23 cellular contexts compared by ENCODE assay signal in genomic region chr13:98877466-98877865, GRCh38.
DNase-seq lines count a peak whose midpoint lies in the region; ATAC-seq, FAIRE-seq and TF ChIP-seq lines count a peak whose summit lies in the region.
"Had no signal": no experiment of that assay in that cellular context is flagged by ENCODE, and none has a peak within 500 bp of the region (broad histone marks: within the 10 kb centered on the region; RNA-seq: fewer than 3 reads in every experiment).

No MANE protein-coding gene starts in this region.

- H3K79me2 ChIP-seq in SK-N-SH (ENCODE audit: insufficient read depth) (no peaks in the 10 kb centered on the region), K562 (ENCODE audit: control insufficient read depth, insufficient read depth, low read length) (no peaks in the 10 kb centered on the region), MM.1S (ENCODE audit: low read length) (no peaks in the 10 kb centered on the region)

- H3F3A ChIP-seq in SK-N-SH (replicated peaks; ENCODE audit: insufficient read depth) (no peaks in the 10 kb centered on the region), MM.1S (ENCODE audit: insufficient read depth, low read length) (no peaks in the 10 kb centered on the region)

- H3K36me3 Mint-ChIP-seq in activated CD8-positive, alpha-beta memory T cell treated with anti-CD3 and anti-CD28 coated beads, Interleukin-2, amount 10 ng/mL, durations not matched to agents 7 days and 5 days = peaks cover 67% of the 10 kb centered on the region
- H3K36me3 Mint-ChIP-seq in nephron (ENCODE audit: low read depth) (peaks cover 59% of the 10 kb centered on the region), MCF 10A (ENCODE audit: insufficient read depth, unreplicated experiment) (peaks cover 80% of the 10 kb centered on the region)

- H3K9me3 Mint-ChIP-seq in activated CD8-positive, alpha-beta memory T cell treated with anti-CD3 and anti-CD28 coated beads, Interleukin-2, amount 10 ng/mL, durations not matched to agents 7 days and 5 days (ENCODE audit: low read depth) = peaks cover 5% of the 10 kb centered on the region
- H3K9me3 Mint-ChIP-seq in nephron (peaks cover 10% of the 10 kb centered on the region), MCF 10A (ENCODE audit: unreplicated experiment) (peaks cover 5% of the 10 kb centered on the region)

- no peak for TF ChIP-seq RAD21 in SK-N-SH (IDR thresholded peaks at IDR 0.05; ENCODE audit: low read length)
- no peak for TF ChIP-seq RAD21 in K562 (CRISPR knock-in tag; conservative IDR thresholded peaks at IDR 0.05 in 1 of 2, IDR thresholded peaks at IDR 0.05 in 1 of 2)

- no peak for FAIRE-seq in K562 (lab: Jason Lieb, UNC)
- FAIRE-seq: GM12891 had no signal

- H3K4me2 ChIP-seq in SK-N-SH (no peak overlapping the region), K562 (ENCODE audit: insufficient read depth, low read length) (no peak overlapping the region), MM.1S (ENCODE audit: low read depth, low read length) (no peak overlapping the region)

- H3K4me1 Mint-ChIP-seq in activated CD8-positive, alpha-beta memory T cell treated with anti-CD3 and anti-CD28 coated beads, Interleukin-2, amount 10 ng/mL, durations not matched to agents 7 days and 5 days = peaks cover 32% of the 10 kb centered on the region
- H3K4me1 Mint-ChIP-seq in nephron (peaks cover 46% of the 10 kb centered on the region), MCF 10A (ENCODE audit: insufficient read depth, unreplicated experiment) (no peaks in the 10 kb centered on the region)

- H3K27me3 ChIP-seq in SK-N-SH (ENCODE audit: insufficient read depth) (no peaks in the 10 kb centered on the region), K562 (ENCODE audit: control insufficient read depth in 2 of 2, insufficient read depth in 2 of 2, low read length in 2 of 2) (no peaks in the 10 kb centered on the region), MM.1S (replicated peaks; ENCODE audit: insufficient read depth, low read length) (no peaks in the 10 kb centered on the region)

- intact Hi-C loops in K562 (cut with micrococcal nuclease) (no loop called here), MCF 10A (cut with micrococcal nuclease) (no loop called here)

- no peaks in the 10 kb centered on the region for H3K27me3 Mint-ChIP-seq in activated CD8-positive, alpha-beta memory T cell treated with anti-CD3 and anti-CD28 coated beads, Interleukin-2, amount 10 ng/mL, durations not matched to agents 7 days and 5 days
- H3K27me3 Mint-ChIP-seq in nephron (ENCODE audit: low read depth) (no peaks in the 10 kb centered on the region), MCF 10A (ENCODE audit: insufficient read depth, unreplicated experiment) (no peaks in the 10 kb centered on the region)
- H3K27me3 Mint-ChIP-seq: B cell, IgD-negative memory B cell had no signal

- no TSS peak for BruUV-seq in K562 (replicated peaks; lab: Mats Ljungman, UMichigan)
- no TSS peak for BruUV-seq in MCF 10A (replicated peaks; lab: Mats Ljungman, UMichigan)

- in situ Hi-C loops in K562 (cut with MboI) = no loop called here

- H3K9ac ChIP-seq in SK-N-SH (no peak overlapping the region), K562 (ENCODE audit: insufficient read depth in 1 of 2, low read depth in 2 of 2, low read length in 2 of 2) (no peak overlapping the region), MM.1S (ENCODE audit: low read length) (no peak overlapping the region)

- H2AFZ ChIP-seq in SK-N-SH (ENCODE audit: low read depth) (no peak overlapping the region), K562 (ENCODE audit: low read depth, low read length) (no peak overlapping the region), MM.1S (ENCODE audit: low read length) (no peak overlapping the region)

- ATAC-seq in SK-N-SH treated with all-trans-retinoic acid at 6 μM for 48 hours (no peak), K562 (no peak)
- no peak for ATAC-seq in activated CD8-positive, alpha-beta memory T cell treated with anti-CD3 and anti-CD28 coated beads, Interleukin-2, amount 10 ng/mL, durations not matched to agents 7 days and 5 days
- ATAC-seq: HCT116 had no signal

- H3K27ac Mint-ChIP-seq in activated CD8-positive, alpha-beta memory T cell treated with anti-CD3 and anti-CD28 coated beads, Interleukin-2, amount 10 ng/mL, durations not matched to agents 7 days and 5 days = peak overlapping the region; percentile 17
- H3K27ac Mint-ChIP-seq in nephron (peak overlapping the region in 2 of 3 experiments; percentile 8 to 75), MCF 10A (ENCODE audit: low read depth, unreplicated experiment) (no peak overlapping the region)
- H3K27ac Mint-ChIP-seq: B cell, IgD-negative memory B cell had no signal

- TF ChIP-seq EP300 in SK-N-SH (IDR thresholded peaks at IDR 0.05; ENCODE audit: borderline replicate concordance in 1 of 2, low read depth in 1 of 2, low read length in 1 of 2) = no peak
- TF ChIP-seq EP300 in K562 (IDR thresholded peaks at IDR 0.05; ENCODE audit: low read length) = no peak

- CTCF ChIA-PET in SK-N-SH (lab: Yijun Ruan, JAX) (no interaction called here), K562 (lab: Yijun Ruan, JAX; ENCODE audit: low intra/inter-chr PET ratio) (no interaction called here), MCF 10A (lab: Yijun Ruan, JAX) (interaction anchor here (0.6 to 1.0 kb wide), 2 partner anchors 38 to 654 kb away, joined by 3 read pairs; no protein-coding TSS in a partner anchor)
- CTCF ChIA-PET in activated CD8-positive, alpha-beta memory T cell treated with anti-CD3 and anti-CD28 coated beads, Interleukin-2, amount 10 ng/mL, durations not matched to agents 7 days and 5 days (lab: Charles Lee) = no interaction called here

- no peak overlapping the region for H3K4me3 Mint-ChIP-seq in activated CD8-positive, alpha-beta memory T cell treated with anti-CD3 and anti-CD28 coated beads, Interleukin-2, amount 10 ng/mL, durations not matched to agents 7 days and 5 days
- H3K4me3 Mint-ChIP-seq in nephron (no peak overlapping the region), MCF 10A (ENCODE audit: unreplicated experiment) (no peak overlapping the region)
- H3K4me3 Mint-ChIP-seq: B cell, IgD-negative memory B cell had no signal

- H3K27ac ChIP-seq in SK-N-SH (ENCODE audit: low read depth in 2 of 2, low read length in 1 of 2) (no peak overlapping the region), K562 (ENCODE audit: extremely low read depth, low read depth, low read length) (no peak overlapping the region), MM.1S (ENCODE audit: low read length) (no peak overlapping the region)
- H3K27ac ChIP-seq: 22Rv1, C4-2B, HL-60 had no signal

- H3K9me2 ChIP-seq in SK-N-SH (no peaks in the 10 kb centered on the region), MM.1S (replicated peaks; ENCODE audit: insufficient read depth, low read length) (no peaks in the 10 kb centered on the region)

- TF ChIP-seq CTCF in SK-N-SH (IDR thresholded peaks at IDR 0.05) = no peak
- no peak for TF ChIP-seq CTCF in K562 (IDR thresholded peaks at IDR 0.05 in 2 of 3, conservative IDR thresholded peaks at IDR 0.05 in 1 of 3; ENCODE audit: insufficient read depth in 2 of 3, low read depth in 1 of 3, low read length in 3 of 3)
- no peak for TF ChIP-seq CTCF in nephron (IDR thresholded peaks at IDR 0.05; ENCODE audit: unreplicated experiment in 3 of 3)
- TF ChIP-seq CTCF in MM.1S (IDR thresholded peaks at IDR 0.05; ENCODE audit: low read length) = no peak
- TF ChIP-seq CTCF in MCF 10A (IDR thresholded peaks at IDR 0.05; ENCODE audit: unreplicated experiment) = no peak

- peaks cover 10 to 20% of the 10 kb centered on the region in 2 experiments for H3K36me3 ChIP-seq in SK-N-SH (replicated peaks in 1 of 2; ENCODE audit: control insufficient read depth in 1 of 2, insufficient read depth in 2 of 2, low read length in 1 of 2)
- peaks cover 47% of the 10 kb centered on the region; the same call in 2 of the 3 replicates for H3K36me3 ChIP-seq in K562 (ENCODE audit: control insufficient read depth, insufficient read depth, low read length)
- H3K36me3 ChIP-seq in MM.1S (replicated peaks; ENCODE audit: insufficient read depth, low read length) = no peaks in the 10 kb centered on the region

- H3K9me1 ChIP-seq in K562 (ENCODE audit: control insufficient read depth, insufficient read depth, low read length) = no peaks in the 10 kb centered on the region

- H3K4me3 ChIP-seq in SK-N-SH (ENCODE audit: low read depth in 2 of 2, low read length in 1 of 2) (no peak overlapping the region), K562 (no peak overlapping the region), MM.1S (ENCODE audit: low read length) (no peak overlapping the region)

- WGBS in SK-N-SH (ENCODE audit: low lambda C conversion rate) = 87% methylated on average over 3 of the region's 3 CpGs
- 87% methylated on average over 2 of the region's 3 CpGs for WGBS in K562 (ENCODE audit: insufficient coverage, low coverage, missing lambda C conversion rate)

- no peaks in the 10 kb centered on the region for H4K20me1 ChIP-seq in SK-N-SH (ENCODE audit: insufficient read depth)
- H4K20me1 ChIP-seq in K562 (replicated peaks; ENCODE audit: control insufficient read depth, insufficient read depth, low read length) = no peaks in the 10 kb centered on the region
- no peaks in the 10 kb centered on the region for H4K20me1 ChIP-seq in MM.1S (ENCODE audit: insufficient read depth, low read length)

- POLR2A ChIA-PET in SK-N-SH (lab: Yijun Ruan, JAX) = no interaction called here
- POLR2A ChIA-PET in K562 (lab: Yijun Ruan, JAX) = no interaction called here
- POLR2A ChIA-PET in MCF 10A (lab: Yijun Ruan, JAX) = no interaction called here

- H3K4me1 ChIP-seq in SK-N-SH (ENCODE audit: control insufficient read depth in 1 of 2, insufficient read depth in 2 of 2, low read depth in 1 of 2, low read length in 1 of 2) (no peaks in the 10 kb centered on the region), K562 (replicated peaks in 1 of 2; ENCODE audit: control insufficient read depth in 2 of 2, insufficient read depth in 2 of 2, low read length in 2 of 2) (no peaks in the 10 kb centered on the region), MM.1S (ENCODE audit: low read length) (peaks cover 15% of the 10 kb centered on the region)

- no peaks in the 10 kb centered on the region for H3K9me3 ChIP-seq in SK-N-SH
- peaks cover 6% of the 10 kb centered on the region; the same call in 1 of the 2 replicates for H3K9me3 ChIP-seq in K562 (replicated peaks; ENCODE audit: control insufficient read depth, insufficient read depth, low read depth, low read length)
- H3K9me3 ChIP-seq in MM.1S (replicated peaks; ENCODE audit: insufficient read depth, low read length) = no peaks in the 10 kb centered on the region

- no peak for DNase-seq in SK-N-SH
- DNase-seq in activated CD8-positive, alpha-beta memory T cell treated with anti-CD3 and anti-CD28 coated beads, Interleukin-2, amount 10 ng/mL, durations not matched to agents 7 days and 5 days = no peak
- no peak for DNase-seq in activated CD8-positive, alpha-beta memory T cell treated with anti-CD3 and anti-CD28 coated beads, Interleukin-2, amount 50 U/mL, for 4 hours
- no peak for DNase-seq in K562 (ENCODE audit: extremely low read depth in 1 of 4, low spot score in 3 of 4)
- DNase-seq in MM.1S = no peak
- no peak for DNase-seq in MCF 10A (ENCODE audit: unreplicated experiment)
- DNase-seq: Calu3, DMS79 treated with DMSO at 0.1 percent for 48 hours, GF-D8, NCI-H1105, NCI-H1436 treated with DMSO at 0.1 percent for 48 hours, NCI-H187 treated with DMSO at 0.1 percent for 48 hours, NCI-H524, NCI-H774 had no signal

- no peak for TF ChIP-seq POLR2A in K562 (conservative IDR thresholded peaks at IDR 0.05)

TF ChIP-seq in SK-N-SH treated with all-trans-retinoic acid at 6 μM for 48 hours, 23 proteins besides CTCF, POLR2A, EP300 and RAD21 (continues in another document):
- no peak for TF ChIP-seq CSDC2 (CRISPR knock-in tag; IDR thresholded peaks at IDR 0.05)
